Comparison of ENCODE assay signal across 8 cellular contexts in the genomic region with DNA sequence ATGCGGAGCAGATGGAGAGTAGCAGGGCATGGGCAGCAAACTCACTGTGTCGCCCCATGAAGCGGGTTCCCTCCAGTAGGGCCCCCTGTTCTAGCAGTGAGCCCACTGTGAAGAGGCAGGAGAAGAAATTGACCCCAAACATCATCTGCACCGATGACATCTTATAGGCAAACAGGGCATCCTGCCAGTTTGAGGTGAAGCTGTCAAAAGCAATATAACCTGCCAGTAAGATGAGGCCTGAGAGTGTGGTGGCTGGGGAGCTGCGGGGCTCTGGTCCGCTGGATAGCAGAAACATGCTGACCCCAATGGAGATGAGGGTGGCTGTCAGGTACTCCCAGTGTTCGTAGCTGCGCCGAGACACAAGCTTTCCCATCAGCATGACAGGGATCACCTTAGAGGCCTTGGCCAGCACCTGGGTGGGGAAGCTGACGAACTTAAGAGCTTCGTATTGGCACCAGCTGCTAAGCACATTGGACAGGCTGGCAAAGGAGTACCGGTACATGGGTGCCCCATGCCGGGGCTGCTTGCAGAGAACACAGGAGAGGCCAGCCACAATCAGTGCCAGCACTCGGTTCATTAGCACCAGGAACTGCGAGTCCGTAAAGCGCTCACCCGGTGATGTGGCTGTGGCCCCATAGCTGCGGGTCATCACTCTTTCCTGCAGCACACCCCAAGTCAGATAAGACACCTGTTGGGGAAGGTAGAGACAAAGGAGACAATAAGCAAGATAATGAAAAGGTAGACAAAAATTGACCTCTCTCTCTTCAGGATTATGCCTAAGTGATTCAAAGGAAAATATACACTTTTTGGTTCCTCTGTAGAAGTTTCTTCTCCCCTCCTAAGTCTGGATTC. TPM values are rescaled to one million over a fixed set of nuclear protein-coding genes. Genes with fewer than 3 reads are reported as not detected.
DNase-seq lines count a peak whose midpoint lies in the region; ATAC-seq, FAIRE-seq and TF ChIP-seq lines count a peak whose summit lies in the region.

No MANE protein-coding gene starts in this region.

- peaks cover 20 to 72% of the 10 kb centered on the region in 2 experiments for H3K36me3 ChIP-seq in HEK293 (ENCODE audit: control insufficient read depth in 2 of 2, insufficient read depth in 1 of 2, low read length in 2 of 2)
- peaks cover 40 to 44% of the 10 kb centered on the region in 2 donors for H3K36me3 ChIP-seq in kidney (ENCODE audit: control insufficient read depth in 1 of 2, insufficient read depth in 2 of 2, low read length in 2 of 2)
- peaks cover 20 to 21% of the 10 kb centered on the region in 2 donors for H3K36me3 ChIP-seq in small intestine (ENCODE audit: control insufficient read depth in 2 of 2, insufficient read depth in 2 of 2, low read length in 2 of 2)

- H3K9me3 ChIP-seq in HEK293 (ENCODE audit: control insufficient read depth, insufficient read depth, low read depth, low read length) (no peaks in the 10 kb centered on the region), kidney (ENCODE audit: control insufficient read depth in 1 of 2, low read length in 2 of 2) (no peaks in the 10 kb centered on the region), small intestine (ENCODE audit: control insufficient read depth, low read depth) (no peaks in the 10 kb centered on the region)

- no peak overlapping the region for H3K9ac ChIP-seq in kidney (ENCODE audit: low read length in 2 of 2)

- WGBS in small intestine, 3 donors: 51 to 66% (median 62%) methylated on average over 19 of the region's 19 CpGs

- POLR2A ChIA-PET in HEK293 (lab: Yijun Ruan, JAX): interaction anchor here (0.7 to 3.7 kb wide), 6 partner anchors 9 to 58 kb away, joined by 3 to 131 read pairs (median 8); a partner anchor contains a TSS

- H3K4me3 ChIP-seq in HEK293 (ENCODE audit: low read depth, low read length) (no peak overlapping the region), kidney (ENCODE audit: low read length in 2 of 2) (no peak overlapping the region), small intestine (ENCODE audit: low read depth in 1 of 2, low read length in 2 of 2) (no peak overlapping the region)

- TF ChIP-seq CTCF in HEK293 (tag by site-specific recombination; IDR thresholded peaks at IDR 0.05) (no peak), kidney (IDR thresholded peaks at IDR 0.05; ENCODE audit: borderline replicate concordance, extremely low read depth, insufficient read depth) (no peak)

- no peak for ATAC-seq in HG03045 (IDR thresholded peaks at IDR 0.05; ENCODE audit: unreplicated experiment)

- intact Hi-C loops in kidney (cut with DNase I): no loop called here

- H3K4me1 ChIP-seq in HEK293 (ENCODE audit: control insufficient read depth, insufficient read depth, low read length): no peaks in the 10 kb centered on the region
- H3K4me1 ChIP-seq in kidney (ENCODE audit: control insufficient read depth in 1 of 2, insufficient read depth in 1 of 2, low read depth in 1 of 2, low read length in 2 of 2): peaks cover 0 to 10% of the 10 kb centered on the region in 2 donors
- H3K4me1 ChIP-seq in small intestine (ENCODE audit: control insufficient read depth in 2 of 2, insufficient read depth in 1 of 2, low read depth in 1 of 2, low read length in 1 of 2): peaks cover 0 to 2% of the 10 kb centered on the region in 2 donors

- FAIRE-seq in kidney (lab: Jason Lieb, UNC) (no peak), small intestine (lab: Jason Lieb, UNC) (no peak)

- DNase-seq in ACHN (peak; percentile 34), kidney (peak; percentile 63), small intestine (no peak), SW480 (ENCODE audit: low spot score) (no peak), epidermal melanocyte (ENCODE audit: insufficient read length, low spot score) (no peak)
- peak; percentile 54 to 59 for DNase-seq in activated CD4-positive, alpha-beta T cell treated with anti-CD3 and anti-CD28 coated beads, Interleukin-2, amount 50 U/mL, for 48 hours

- CTCF ChIA-PET in HEK293 (lab: Yijun Ruan, JAX): interaction anchor here (0.6 to 3.2 kb wide), 10 partner anchors 7 to 376 kb away, joined by 3 to 35 read pairs (median 10); a partner anchor contains a TSS

- in situ Hi-C loops in ACHN (cut with HindIII; ENCODE audit: low pct_ligation_motif_present, low pct_unique_long_range_greater_than_20kb, low sequenced_read_pairs): no loop called here

- H3K27me3 ChIP-seq in small intestine (ENCODE audit: control insufficient read depth in 2 of 2, insufficient read depth in 2 of 2, low read length in 2 of 2): no peaks in the 10 kb centered on the region

- H3K27ac ChIP-seq in HEK293 (ENCODE audit: extremely low read depth, low read depth, low read length) (no peak overlapping the region), kidney (ENCODE audit: low read depth in 2 of 2, low read length in 2 of 2) (no peak overlapping the region), small intestine (ENCODE audit: low read depth in 1 of 2, low read length in 1 of 2) (peak overlapping the region in 1 of 2 donors; percentile 2)

TF ChIP-seq in HEK293, 187 proteins besides CTCF, POLR2A, EP300 and RAD21:
- TF ChIP-seq ZNF600 (tag by site-specific recombination; IDR thresholded peaks at IDR 0.05): peak; percentile 48
- no peak for TF ChIP-seq ZNF169 (tag by site-specific recombination; IDR thresholded peaks at IDR 0.05)
- TF ChIP-seq ZIC2 (tag by site-specific recombination; IDR thresholded peaks at IDR 0.05): peak; percentile 55; the same call in 1 of the 2 replicates
- TF ChIP-seq ZNF394 (tag by site-specific recombination; IDR thresholded peaks at IDR 0.05; ENCODE audit: borderline replicate concordance): peak; percentile 20; the same call in 1 of the 2 replicates
- 0 out of 2 replicates have a peak, but pooled peaks have one; percentile 53 for TF ChIP-seq SCRT2 (tag by site-specific recombination; IDR thresholded peaks at IDR 0.05)
- TF ChIP-seq, protein P1, sequence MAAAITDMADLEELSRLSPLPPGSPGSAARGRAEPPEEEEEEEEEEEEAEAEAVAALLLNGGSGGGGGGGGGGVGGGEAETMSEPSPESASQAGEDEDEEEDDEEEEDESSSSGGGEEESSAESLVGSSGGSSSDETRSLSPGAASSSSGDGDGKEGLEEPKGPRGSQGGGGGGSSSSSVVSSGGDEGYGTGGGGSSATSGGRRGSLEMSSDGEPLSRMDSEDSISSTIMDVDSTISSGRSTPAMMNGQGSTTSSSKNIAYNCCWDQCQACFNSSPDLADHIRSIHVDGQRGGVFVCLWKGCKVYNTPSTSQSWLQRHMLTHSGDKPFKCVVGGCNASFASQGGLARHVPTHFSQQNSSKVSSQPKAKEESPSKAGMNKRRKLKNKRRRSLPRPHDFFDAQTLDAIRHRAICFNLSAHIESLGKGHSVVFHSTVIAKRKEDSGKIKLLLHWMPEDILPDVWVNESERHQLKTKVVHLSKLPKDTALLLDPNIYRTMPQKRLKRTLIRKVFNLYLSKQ (tag by site-specific recombination; IDR thresholded peaks at IDR 0.05; ENCODE audit: borderline replicate concordance): no peak
- no peak for TF ChIP-seq ZNF121 (tag by site-specific recombination; IDR thresholded peaks at IDR 0.05)
- no peak for TF ChIP-seq ZNF416 (tag by site-specific recombination; IDR thresholded peaks at IDR 0.05)
- no peak for TF ChIP-seq KLF8 (tag by site-specific recombination; IDR thresholded peaks at IDR 0.05)
- TF ChIP-seq, protein P2, sequence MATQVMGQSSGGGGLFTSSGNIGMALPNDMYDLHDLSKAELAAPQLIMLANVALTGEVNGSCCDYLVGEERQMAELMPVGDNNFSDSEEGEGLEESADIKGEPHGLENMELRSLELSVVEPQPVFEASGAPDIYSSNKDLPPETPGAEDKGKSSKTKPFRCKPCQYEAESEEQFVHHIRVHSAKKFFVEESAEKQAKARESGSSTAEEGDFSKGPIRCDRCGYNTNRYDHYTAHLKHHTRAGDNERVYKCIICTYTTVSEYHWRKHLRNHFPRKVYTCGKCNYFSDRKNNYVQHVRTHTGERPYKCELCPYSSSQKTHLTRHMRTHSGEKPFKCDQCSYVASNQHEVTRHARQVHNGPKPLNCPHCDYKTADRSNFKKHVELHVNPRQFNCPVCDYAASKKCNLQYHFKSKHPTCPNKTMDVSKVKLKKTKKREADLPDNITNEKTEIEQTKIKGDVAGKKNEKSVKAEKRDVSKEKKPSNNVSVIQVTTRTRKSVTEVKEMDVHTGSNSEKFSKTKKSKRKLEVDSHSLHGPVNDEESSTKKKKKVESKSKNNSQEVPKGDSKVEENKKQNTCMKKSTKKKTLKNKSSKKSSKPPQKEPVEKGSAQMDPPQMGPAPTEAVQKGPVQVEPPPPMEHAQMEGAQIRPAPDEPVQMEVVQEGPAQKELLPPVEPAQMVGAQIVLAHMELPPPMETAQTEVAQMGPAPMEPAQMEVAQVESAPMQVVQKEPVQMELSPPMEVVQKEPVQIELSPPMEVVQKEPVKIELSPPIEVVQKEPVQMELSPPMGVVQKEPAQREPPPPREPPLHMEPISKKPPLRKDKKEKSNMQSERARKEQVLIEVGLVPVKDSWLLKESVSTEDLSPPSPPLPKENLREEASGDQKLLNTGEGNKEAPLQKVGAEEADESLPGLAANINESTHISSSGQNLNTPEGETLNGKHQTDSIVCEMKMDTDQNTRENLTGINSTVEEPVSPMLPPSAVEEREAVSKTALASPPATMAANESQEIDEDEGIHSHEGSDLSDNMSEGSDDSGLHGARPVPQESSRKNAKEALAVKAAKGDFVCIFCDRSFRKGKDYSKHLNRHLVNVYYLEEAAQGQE (tag by site-specific recombination; IDR thresholded peaks at IDR 0.05): peak; percentile 74
- TF ChIP-seq ZBTB17 (tag by site-specific recombination; IDR thresholded peaks at IDR 0.05): peak; percentile 44; the same call in 1 of the 2 replicates
- peak; percentile 17; the same call in 1 of the 2 replicates for TF ChIP-seq ZNF10 (tag by site-specific recombination; IDR thresholded peaks at IDR 0.05)

RNA-seq across cellular contexts. Expression of a gene that starts 2.1 kb away (rescaled TPM):
- total RNA-seq in kidney: 45.1 TPM
- 49.5 TPM for polyA plus RNA-seq in kidney (ENCODE audit: insufficient read depth, low read depth, low replicate concordance)
- polyA plus RNA-seq in small intestine: 10 to 100 TPM in 2 of 3 donors, 1 to 10 TPM in 1; 6.5 to 33.2 (median 11.3) TPM

RNA-seq across cellular contexts. Expression of a gene that starts 8.3 kb away (rescaled TPM):
- total RNA-seq in kidney: 551 TPM
- 499 TPM for polyA plus RNA-seq in kidney (ENCODE audit: insufficient read depth, low read depth, low replicate concordance)
- 100 to 1,000 TPM; 100 to 530 (median 171) TPM for polyA plus RNA-seq in small intestine

RNA-seq across cellular contexts. Expression of a gene that starts 10.2 kb away (rescaled TPM):
- 19.0 TPM for total RNA-seq in kidney
- polyA plus RNA-seq in kidney (ENCODE audit: insufficient read depth, low read depth, low replicate concordance) (12.6 TPM), small intestine (10 to 100 TPM in 1 of 3 donors, 1 to 10 TPM in 2; 7.6 to 13.5 (median 8.3) TPM)

RNA-seq across cellular contexts. Expression of a gene that starts 15.1 kb away (rescaled TPM):
- total RNA-seq in kidney: not detected
- polyA plus RNA-seq in kidney (ENCODE audit: insufficient read depth, low read depth, low replicate concordance) (not detected), small intestine (1 to 10 TPM in 1 of 3 donors, not detected in 2; 3.1 TPM)

RNA-seq across cellular contexts. Expression of a gene that starts 31.8 kb away (rescaled TPM):
- 74.6 TPM for total RNA-seq in kidney
- polyA plus RNA-seq in kidney (ENCODE audit: insufficient read depth, low read depth, low replicate concordance): 50.1 TPM
- 10 to 100 TPM in 1 of 3 donors, 1 to 10 TPM in 2; 2.4 to 23.8 (median 3.4) TPM for polyA plus RNA-seq in small intestine

Comparison
In these comparisons a context has a peak if more than half of its experiments do, and no peak if none do; other contexts are left out.
1. DNase-seq: peak in ACHN (single experiment), activated CD4-positive, alpha-beta T cell treated with anti-CD3 and anti-CD28 coated beads, Interleukin-2, amount 50 U/mL, for 48 hours (2 of 2) and kidney (single experiment); none in small intestine (single experiment), SW480 (single experiment) and epidermal melanocyte (single experiment).